ENCODE assay signal across 1 cellular context in genomic region chr3:14847613-14848541, GRCh38.
TF ChIP-seq lines count a peak whose summit lies in the region.

No MANE protein-coding gene starts in this region.

TF ChIP-seq in WTC11, 78 proteins besides CTCF, POLR2A, EP300 and RAD21 (continued from another document):
- TF ChIP-seq CDX4 (CRISPR knock-in tag; IDR thresholded peaks at IDR 0.05; ENCODE audit: borderline replicate concordance) (no peak), ARID4B (CRISPR knock-in tag; IDR thresholded peaks at IDR 0.05; ENCODE audit: borderline replicate concordance) (peak; percentile 71; the same call in 1 of the 2 replicates), USF2 (CRISPR knock-in tag; IDR thresholded peaks at IDR 0.05) (no peak), SP1 (CRISPR knock-in tag; conservative IDR thresholded peaks at IDR 0.05) (peak; percentile 36; the same call in 1 of the 2 replicates), SMAD3 (CRISPR knock-in tag; IDR thresholded peaks at IDR 0.05; ENCODE audit: borderline replicate concordance) (0 out of 2 replicates have a peak, but pooled peaks have one; percentile 21), ZNF512 (CRISPR knock-in tag; IDR thresholded peaks at IDR 0.05; ENCODE audit: borderline replicate concordance) (no peak), OVOL2 (CRISPR knock-in tag; IDR thresholded peaks at IDR 0.05; ENCODE audit: borderline replicate concordance) (no peak)
